In genomic region chr9:109498195-109499060, GRCh38 we compare ENCODE assay signal across 8 cellular contexts. TPM values are rescaled to one million over a fixed set of nuclear protein-coding genes. Genes with fewer than 3 reads are reported as not detected.
DNase-seq lines count a peak whose midpoint lies in the region; ATAC-seq lines count a peak whose summit lies in the region.

PTPN3 (minus strand) TSS chr9:109498307; CDS start chr9:109463434, 34,873 bp downstream.

- peak within 1 kb of the TSS in 2 of 5 donors; percentile 38 to 72 for H3K9ac ChIP-seq in subcutaneous abdominal adipose tissue (ENCODE audit: low read length in 5 of 5)

- intact Hi-C loops in activated T-helper 2 cell treated with anti-CD3 and anti-CD28 coated beads, Interferon-gamma antibody, Interleukin-2, Interleukin-4, amounts not matched to agents 10 μg/mL and 5 μg/mL and 100 μg/mL, durations not matched to agents 14 hours and 24 hours and 36 hours (cut with micrococcal nuclease), result no loop called here

- peaks cover 10% of the 10 kb centered on the region for H3K4me1 Mint-ChIP-seq in activated T-cell treated with anti-CD3 and anti-CD28 coated beads, Interleukin-2, amount 50 U/mL, for 72 hours (ENCODE audit: low read depth)
- H3K4me1 Mint-ChIP-seq in activated T-helper 2 cell treated with anti-CD3 and anti-CD28 coated beads, Interferon-gamma antibody, Interleukin-2, Interleukin-4, amounts not matched to agents 10 μg/mL and 5 μg/mL and 100 μg/mL, durations not matched to agents 14 hours and 24 hours and 36 hours (ENCODE audit: low read depth), result peaks cover 8% of the 10 kb centered on the region

- no peak within 1 kb of the TSS for H3K27ac Mint-ChIP-seq in activated T-cell treated with anti-CD3 and anti-CD28 coated beads, Interleukin-2, amount 50 U/mL, for 72 hours
- no peak within 1 kb of the TSS for H3K27ac Mint-ChIP-seq in activated T-helper 2 cell treated with anti-CD3 and anti-CD28 coated beads, Interferon-gamma antibody, Interleukin-2, Interleukin-4, amounts not matched to agents 10 μg/mL and 5 μg/mL and 100 μg/mL, durations not matched to agents 14 hours and 24 hours and 36 hours

- no peaks in the 10 kb centered on the region for H3K36me3 ChIP-seq in subcutaneous abdominal adipose tissue (ENCODE audit: control insufficient read depth in 5 of 5, insufficient read depth in 5 of 5, low read length in 5 of 5)
- H3K36me3 ChIP-seq in effector memory CD4-positive, alpha-beta T cell (ENCODE audit: control insufficient read depth, insufficient read depth, low read length), result no peaks in the 10 kb centered on the region

- no peaks in the 10 kb centered on the region for H3K9me3 Mint-ChIP-seq in activated T-cell treated with anti-CD3 and anti-CD28 coated beads, Interleukin-2, amount 50 U/mL, for 72 hours
- no peaks in the 10 kb centered on the region for H3K9me3 Mint-ChIP-seq in activated T-helper 2 cell treated with anti-CD3 and anti-CD28 coated beads, Interferon-gamma antibody, Interleukin-2, Interleukin-4, amounts not matched to agents 10 μg/mL and 5 μg/mL and 100 μg/mL, durations not matched to agents 14 hours and 24 hours and 36 hours

- peak; percentile 48 to 50 for ATAC-seq in activated T-cell treated with anti-CD3 and anti-CD28 coated beads, Interleukin-2, amount 50 U/mL, for 72 hours (replicated peaks in 1 of 2)

- H3K27me3 ChIP-seq in subcutaneous abdominal adipose tissue (ENCODE audit: control insufficient read depth in 5 of 5, insufficient read depth in 4 of 5, low read length in 5 of 5), result peaks cover 0 to 24% (median 13%) of the 10 kb centered on the region in 5 donors
- H3K27me3 ChIP-seq in effector memory CD4-positive, alpha-beta T cell (replicated peaks; ENCODE audit: control insufficient read depth, insufficient read depth, low read length, poor library complexity, severe bottlenecking), result peaks cover 4% of the 10 kb centered on the region

- peak within 1 kb of the TSS; percentile 7 to 74 for H3K4me3 Mint-ChIP-seq in activated T-cell treated with anti-CD3 and anti-CD28 coated beads, Interleukin-2, amount 50 U/mL, for 72 hours
- H3K4me3 Mint-ChIP-seq in activated T-helper 2 cell treated with anti-CD3 and anti-CD28 coated beads, Interferon-gamma antibody, Interleukin-2, Interleukin-4, amounts not matched to agents 10 μg/mL and 5 μg/mL and 100 μg/mL, durations not matched to agents 14 hours and 24 hours and 36 hours (ENCODE audit: low read depth), result peak within 1 kb of the TSS; percentile 71

- no peaks in the 10 kb centered on the region for H3K9me3 ChIP-seq in iPS-18c (ENCODE audit: control insufficient read depth, insufficient read depth, low read length)
- no peaks in the 10 kb centered on the region for H3K9me3 ChIP-seq in subcutaneous abdominal adipose tissue (ENCODE audit: control insufficient read depth in 5 of 5, low read length in 5 of 5)
- no peaks in the 10 kb centered on the region for H3K9me3 ChIP-seq in effector memory CD4-positive, alpha-beta T cell (ENCODE audit: control insufficient read depth, low read length)

- H3K27ac ChIP-seq in subcutaneous abdominal adipose tissue (ENCODE audit: low read depth, low read length), result peak within 1 kb of the TSS; percentile 41
- H3K27ac ChIP-seq in effector memory CD4-positive, alpha-beta T cell (ENCODE audit: insufficient read depth, low read length, poor library complexity, severe bottlenecking), result no peak within 1 kb of the TSS

- peaks cover 75% of the 10 kb centered on the region for H3K27me3 Mint-ChIP-seq in activated T-cell treated with anti-CD3 and anti-CD28 coated beads, Interleukin-2, amount 50 U/mL, for 72 hours (ENCODE audit: low read depth)
- H3K27me3 Mint-ChIP-seq in activated T-helper 2 cell treated with anti-CD3 and anti-CD28 coated beads, Interferon-gamma antibody, Interleukin-2, Interleukin-4, amounts not matched to agents 10 μg/mL and 5 μg/mL and 100 μg/mL, durations not matched to agents 14 hours and 24 hours and 36 hours (ENCODE audit: low read depth), result peaks cover 72% of the 10 kb centered on the region

- H3K4me3 ChIP-seq in iPS-18c (ENCODE audit: insufficient read depth, low read depth, low read length), result peak within 1 kb of the TSS; percentile 53
- peak within 1 kb of the TSS; percentile 48 to 73 (median 64) for H3K4me3 ChIP-seq in subcutaneous abdominal adipose tissue (ENCODE audit: low read depth in 1 of 5, low read length in 5 of 5)
- no peak within 1 kb of the TSS for H3K4me3 ChIP-seq in effector memory CD4-positive, alpha-beta T cell (ENCODE audit: insufficient read depth, low read depth, low read length, poor library complexity, severe bottlenecking)

- no peak for DNase-seq in activated T-cell treated with anti-CD3 and anti-CD28 coated beads, Interleukin-2, amount 50 U/mL, for 72 hours
- DNase-seq in activated T-cell treated with anti-CD3 and anti-CD28 coated beads, Interleukin-2, amount 50 U/mL, for 1 hour, result no peak
- DNase-seq in activated T-helper 2 cell treated with anti-CD3 and anti-CD28 coated beads, Interferon-gamma antibody, Interleukin-2, Interleukin-4, amounts not matched to agents 10 μg/mL and 5 μg/mL and 100 μg/mL, durations not matched to agents 14 hours and 24 hours and 36 hours (ENCODE audit: low spot score), result no peak
- no peak for DNase-seq in activated gamma-delta T cell (lab: John Stamatoyannopoulos, UW)
- DNase-seq in effector memory CD4-positive, alpha-beta T cell, result no peak
- no peak for DNase-seq in NCI-H446 treated with DMSO at 0.1 percent for 48 hours (lab: John Stamatoyannopoulos, UW)

- peaks cover 4 to 30% (median 26%) of the 10 kb centered on the region in 5 donors for H3K4me1 ChIP-seq in subcutaneous abdominal adipose tissue (ENCODE audit: control insufficient read depth in 5 of 5, insufficient read depth in 5 of 5, low read length in 5 of 5)
- no peaks in the 10 kb centered on the region for H3K4me1 ChIP-seq in effector memory CD4-positive, alpha-beta T cell (ENCODE audit: control insufficient read depth, insufficient read depth, low read length, poor library complexity, severe bottlenecking)

- H3K36me3 Mint-ChIP-seq in activated T-cell treated with anti-CD3 and anti-CD28 coated beads, Interleukin-2, amount 50 U/mL, for 72 hours (ENCODE audit: insufficient read depth in 2 of 2), result peaks cover 3 to 5% of the 10 kb centered on the region in 2 donors
- H3K36me3 Mint-ChIP-seq in activated T-helper 2 cell treated with anti-CD3 and anti-CD28 coated beads, Interferon-gamma antibody, Interleukin-2, Interleukin-4, amounts not matched to agents 10 μg/mL and 5 μg/mL and 100 μg/mL, durations not matched to agents 14 hours and 24 hours and 36 hours (ENCODE audit: low read depth), result no peaks in the 10 kb centered on the region

RNA-seq across cellular contexts. Expression of gene PTPN3, which starts in this region (rescaled TPM):
- total RNA-seq in activated T-cell treated with anti-CD3 and anti-CD28 coated beads, Interleukin-2, amount 50 U/mL, for 72 hours, result 1 to 10 TPM; 2.7 to 5.4 TPM
- total RNA-seq in activated T-helper 2 cell treated with anti-CD3 and anti-CD28 coated beads, Interferon-gamma antibody, Interleukin-2, Interleukin-4, amounts not matched to agents 10 μg/mL and 5 μg/mL and 100 μg/mL, durations not matched to agents 14 hours and 24 hours and 36 hours, result 9.2 and 9.4 TPM in 2 replicates
